In genomic region chr19:15398501-15399233, GRCh38 we compare ENCODE assay signal across 14 cellular contexts.
"Had no signal": no experiment of that assay in that cellular context is flagged by ENCODE, and none has a peak within 500 bp of the region (broad histone marks: within the 10 kb centered on the region; RNA-seq: fewer than 3 reads in every experiment).

No MANE protein-coding gene starts in this region.

- H3K27me3 ChIP-seq: ascending aorta, gastroesophageal sphincter, spleen, tibial artery, vagina had no signal

- ATAC-seq: activated CD4-positive, CD25-positive, alpha-beta regulatory T cell treated with anti-CD3 and anti-CD28 coated beads, Interleukin-2, amount 50 U/mL, for 24 hours; gastroesophageal sphincter; left cardiac atrium; mucosa of descending colon; naive thymus-derived CD4-positive, alpha-beta T cell had no signal

- H3K4me3 ChIP-seq: ascending aorta, gastroesophageal sphincter, mucosa of descending colon, spleen, tibial artery, vagina had no signal

- DNase-seq: activated CD4-positive, alpha-beta T cell treated with anti-CD3 and anti-CD28 coated beads, Interleukin-2, amount 50 U/mL, for 1 hour; activated CD8-positive, alpha-beta memory T cell treated with anti-CD3 and anti-CD28 coated beads for 24 hours; activated naive CD4-positive, alpha-beta T cell treated with Interleukin-2 at 50 U/mL for 16 hours; left cardiac atrium; mucosa of descending colon; naive thymus-derived CD4-positive, alpha-beta T cell; spleen; T-helper 1 cell; T1000 had no signal

- H3K27ac ChIP-seq: ascending aorta, gastroesophageal sphincter, spleen, tibial artery, vagina had no signal

- H3K9me3 ChIP-seq: ascending aorta, gastroesophageal sphincter, mucosa of descending colon, spleen, tibial artery, vagina had no signal
